Comparison of ENCODE assay signal across 19 cellular contexts in genomic region chr3:42891042-42891441, GRCh38. TPM values are rescaled to one million over a fixed set of nuclear protein-coding genes. Genes with fewer than 3 reads are reported as not detected.
"Had no signal": no experiment of that assay in that cellular context is flagged by ENCODE, and none has a peak within 500 bp of the region (broad histone marks: within the 10 kb centered on the region; RNA-seq: fewer than 3 reads in every experiment).

No MANE protein-coding gene starts in this region.

- FAIRE-seq: endometrium, islet of Langerhans had no signal

- H3K9me3 Mint-ChIP-seq: activated naive CD4-positive, alpha-beta T cell treated with anti-CD3 and anti-CD28 coated beads, Interleukin-2, amount 10 ng/mL, durations not matched to agents 7 days and 5 days; activated T-helper 2 cell treated with anti-CD3 and anti-CD28 coated beads, Interferon-gamma antibody, Interleukin-2, Interleukin-4, amounts not matched to agents 10 μg/mL and 5 μg/mL and 100 μg/mL, durations not matched to agents 14 hours and 24 hours and 36 hours; memory B cell had no signal

- H3K4me3 Mint-ChIP-seq: activated naive CD4-positive, alpha-beta T cell treated with anti-CD3 and anti-CD28 coated beads, Interleukin-2, amount 10 ng/mL, durations not matched to agents 7 days and 5 days; memory B cell had no signal

- H3K4me3 ChIP-seq: adrenal gland, dorsolateral prefrontal cortex, left ventricle myocardium inferior, sigmoid colon, thoracic aorta, upper lobe of right lung had no signal

- H3K27ac Mint-ChIP-seq: activated naive CD4-positive, alpha-beta T cell treated with anti-CD3 and anti-CD28 coated beads, Interleukin-2, amount 10 ng/mL, durations not matched to agents 7 days and 5 days; activated T-helper 2 cell treated with anti-CD3 and anti-CD28 coated beads, Interferon-gamma antibody, Interleukin-2, Interleukin-4, amounts not matched to agents 10 μg/mL and 5 μg/mL and 100 μg/mL, durations not matched to agents 14 hours and 24 hours and 36 hours; memory B cell had no signal

- H3K27ac ChIP-seq: adrenal gland, dorsolateral prefrontal cortex, left ventricle myocardium inferior, sigmoid colon, thoracic aorta, upper lobe of right lung had no signal

- ATAC-seq: esophagus mucosa, upper lobe of right lung had no signal

- H3K36me3 ChIP-seq: adrenal gland, left ventricle myocardium inferior, sigmoid colon, thoracic aorta, upper lobe of right lung had no signal

- H3K4me1 ChIP-seq: adrenal gland, left ventricle myocardium inferior, sigmoid colon, upper lobe of right lung had no signal

- H3K27me3 ChIP-seq: adrenal gland, sigmoid colon, upper lobe of right lung had no signal

- H3K36me3 Mint-ChIP-seq: activated naive CD4-positive, alpha-beta T cell treated with anti-CD3 and anti-CD28 coated beads, Interleukin-2, amount 10 ng/mL, durations not matched to agents 7 days and 5 days; memory B cell had no signal

- DNase-seq: activated CD4-positive, CD25-positive, alpha-beta regulatory T cell treated with anti-CD3 and anti-CD28 coated beads, Interleukin-2, amount 50 U/mL, for 72 hours; activated naive CD4-positive, alpha-beta T cell treated with anti-CD3 and anti-CD28 coated beads, Interleukin-2, amount 10 ng/mL, durations not matched to agents 7 days and 5 days; adrenal gland; dorsolateral prefrontal cortex; left ventricle myocardium inferior; sigmoid colon; stimulated activated CD4-positive, alpha-beta T cell treated with anti-CD3 and anti-CD28 coated beads, Interleukin-1b, Interleukin-23, amount 100 ng/mL, for 48 hours; upper lobe of right lung had no signal

- H3K4me1 Mint-ChIP-seq: memory B cell had no signal

- H3K9me3 ChIP-seq: adrenal gland, left ventricle myocardium inferior, sigmoid colon, thoracic aorta, upper lobe of right lung had no signal

RNA-seq across cellular contexts. Expression of gene ZNF662, which starts 14.9 kb away (rescaled TPM):
- polyA plus RNA-seq: neural cell had no signal

RNA-seq across cellular contexts. Expression of gene CYP8B1, which starts 15.4 kb away (rescaled TPM):
- total RNA-seq: activated CD8-positive, alpha-beta memory T cell treated with anti-CD3 and anti-CD28 coated beads for 36 hours; activated T-helper 2 cell treated with anti-CD3 and anti-CD28 coated beads, Interferon-gamma antibody, Interleukin-2, Interleukin-4, amounts not matched to agents 10 μg/mL and 5 μg/mL and 100 μg/mL, durations not matched to agents 14 hours and 24 hours and 36 hours; cardiac septum; esophagus mucosa; left ventricle myocardium inferior; osteoblast; pulmonary artery endothelial cell; sigmoid colon; thoracic aorta; upper lobe of right lung had no signal
- polyA plus RNA-seq: neural cell had no signal
